25 cellular contexts compared by ENCODE assay signal in genomic region chr16:82199209-82199608, GRCh38.
"Had no signal": no experiment of that assay in that cellular context is flagged by ENCODE, and none has a peak within 500 bp of the region (broad histone marks: within the 10 kb centered on the region; RNA-seq: fewer than 3 reads in every experiment).

No MANE protein-coding gene starts in this region.

- H3K27ac ChIP-seq: brain microvascular endothelial cell, hepatocyte, left lung, ovary, prostate gland, spleen had no signal

- H3K79me2 ChIP-seq: hepatocyte had no signal

- H3K4me1 ChIP-seq: prostate gland, spleen had no signal

- H3K4me2 ChIP-seq: hepatocyte had no signal

- H3K27me3 ChIP-seq: brain microvascular endothelial cell, hepatocyte, left lung, ovary, transverse colon had no signal

- H3K9me3 ChIP-seq: left lung, ovary, prostate gland, transverse colon had no signal

- H3K9me3 Mint-ChIP-seq: immature natural killer cell; T-helper 1 cell treated with Interleukin-12 subunit alpha and Interleukin-12 subunit beta and Interleukin-4 antibody, amounts not matched to agents 30 μg/mL and 1 μg/mL, for 36 hours; WTC11 had no signal

- H3K27ac Mint-ChIP-seq: immature natural killer cell; naive thymus-derived CD8-positive, alpha-beta T cell; T-helper 1 cell treated with Interleukin-12 subunit alpha and Interleukin-12 subunit beta and Interleukin-4 antibody, amounts not matched to agents 30 μg/mL and 1 μg/mL, for 36 hours; WTC11 had no signal

- ATAC-seq: esophagus mucosa; left lung; naive thymus-derived CD8-positive, alpha-beta T cell; WTC11 had no signal

- H3K36me3 Mint-ChIP-seq: immature natural killer cell; naive thymus-derived CD8-positive, alpha-beta T cell; WTC11 had no signal

- H2AFZ ChIP-seq: hepatocyte had no signal

- DNase-seq: activated CD8-positive, alpha-beta memory T cell treated with anti-CD3 and anti-CD28 coated beads, Interleukin-2, amount 50 U/mL, for 48 hours; activated effector memory CD4-positive, alpha-beta T cell treated with anti-CD3 and anti-CD28 coated beads, Interleukin-2, amount 50 U/mL, for 16 hours; activated naive CD4-positive, alpha-beta T cell treated with anti-CD3 and anti-CD28 coated beads, Interleukin-2, amount 50 U/mL, for 16 hours; activated T-cell treated with anti-CD3 and anti-CD28 coated beads, Interleukin-2, amount 50 U/mL, for 48 hours; aorta; brain microvascular endothelial cell; central memory CD4-positive, alpha-beta T cell; effector memory CD4-positive, alpha-beta T cell; glutamatergic neuron; immature natural killer cell; kidney glomerular epithelial cell; left lung; naive thymus-derived CD8-positive, alpha-beta T cell; ovary; spleen; stimulated activated CD4-positive, alpha-beta T cell treated with anti-CD3 and anti-CD28 coated beads, Interleukin-4, amount 100 ng/mL, for 1 hour; stimulated activated naive CD4-positive, alpha-beta T cell treated with Interleukin-2 at 50 U/mL for 16 hours; T1000; transverse colon had no signal

- H3K4me1 Mint-ChIP-seq: immature natural killer cell, WTC11 had no signal

- H3K4me3 ChIP-seq: hepatocyte, left lung, lung, ovary, prostate gland, spleen, transverse colon had no signal

- H3K4me3 Mint-ChIP-seq: immature natural killer cell; naive thymus-derived CD8-positive, alpha-beta T cell; T-helper 1 cell treated with Interleukin-12 subunit alpha and Interleukin-12 subunit beta and Interleukin-4 antibody, amounts not matched to agents 30 μg/mL and 1 μg/mL, for 36 hours; WTC11 had no signal

- H3K36me3 ChIP-seq: brain microvascular endothelial cell, left lung, ovary, prostate gland, spleen, transverse colon had no signal
